Comparison of ENCODE assay signal across 19 cellular contexts in the genomic region with DNA sequence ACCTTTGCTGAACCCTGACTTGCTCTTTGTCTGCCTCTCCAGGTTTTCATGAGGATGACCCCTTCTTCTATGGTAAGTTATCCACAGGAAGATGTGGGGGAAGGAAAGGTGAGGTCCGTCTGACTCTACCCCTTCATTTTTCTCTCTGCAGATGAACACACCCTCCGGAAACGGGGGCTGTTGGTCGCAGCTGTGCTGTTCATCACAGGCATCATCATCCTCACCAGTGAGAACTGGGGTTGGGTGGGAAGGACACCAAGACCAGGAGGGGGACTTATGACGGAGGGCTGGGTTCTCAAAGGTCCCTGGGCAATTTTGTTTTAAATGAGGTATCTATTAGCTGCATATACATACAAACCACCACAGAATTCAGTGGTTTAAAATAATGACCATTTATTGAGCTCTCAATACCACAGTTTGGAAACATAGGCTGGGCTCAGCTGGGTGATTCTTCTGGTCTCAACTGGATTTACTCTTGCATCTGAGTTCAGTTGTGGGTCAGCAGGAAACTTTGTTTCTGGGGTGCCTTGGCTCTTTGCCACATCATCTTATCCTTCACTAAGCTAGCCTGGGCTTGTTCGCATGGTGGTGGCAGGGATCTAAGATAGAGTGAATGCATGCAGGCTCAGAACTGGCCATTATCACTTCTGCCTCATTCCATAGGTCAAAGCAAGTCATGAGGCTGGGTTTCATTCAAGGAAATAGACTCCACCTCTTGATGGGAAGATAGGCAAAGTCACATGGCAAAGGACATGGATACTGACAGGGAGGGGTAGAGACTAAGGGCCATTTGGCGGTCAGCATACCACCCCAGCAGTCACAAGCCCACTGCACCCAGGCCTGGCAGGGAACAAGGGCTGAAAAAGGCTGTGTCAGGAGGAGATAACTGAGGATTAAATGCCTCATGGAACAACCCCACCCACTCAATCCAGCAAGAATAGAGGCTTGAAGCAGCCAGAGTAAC. TPM values are rescaled to one million over a fixed set of nuclear protein-coding genes. Genes with fewer than 3 reads are reported as not detected.
A peak's percentile ranks its signal among the peaks of the same experiment; 100 is the strongest.
DNase-seq lines count a peak whose midpoint lies in the region; ATAC-seq, FAIRE-seq and TF ChIP-seq lines count a peak whose summit lies in the region.
"Had no signal": no experiment of that assay in that cellular context is flagged by ENCODE, and none has a peak within 500 bp of the region (broad histone marks: within the 10 kb centered on the region; RNA-seq: fewer than 3 reads in every experiment).

No MANE protein-coding gene starts in this region.

- H3K4me1 Mint-ChIP-seq in activated CD4-positive, alpha-beta T cell treated with anti-CD3 and anti-CD28 coated beads for 36 hours: peaks cover 43% of the 10 kb centered on the region

- no peak overlapping the region for H3K4me3 Mint-ChIP-seq in activated CD4-positive, alpha-beta T cell treated with anti-CD3 and anti-CD28 coated beads for 36 hours

- H3K4me3 ChIP-seq in breast epithelium: no peak overlapping the region
- H3K4me3 ChIP-seq: upper lobe of left lung had no signal

- no peaks in the 10 kb centered on the region for H3K27me3 ChIP-seq in breast epithelium
- H3K27me3 ChIP-seq: foreskin keratinocyte, upper lobe of left lung had no signal

- intact Hi-C loops in activated CD4-positive, alpha-beta T cell treated with anti-CD3 and anti-CD28 coated beads for 36 hours (cut with DNase I, micrococcal nuclease): no loop called here
- intact Hi-C loops in breast epithelium (cut with DNase I; ENCODE audit: low total_unique reads) (no loop called here), posterior vena cava (cut with DNase I) (no loop called here)

- no peaks in the 10 kb centered on the region for H3K27me3 Mint-ChIP-seq in activated CD4-positive, alpha-beta T cell treated with anti-CD3 and anti-CD28 coated beads for 36 hours

- no peak for FAIRE-seq in urothelium cell line (lab: Jason Lieb, UNC)
- FAIRE-seq: colon, HTR-8/SVneo, kidney had no signal

- CTCF ChIA-PET in activated CD4-positive, alpha-beta T cell treated with anti-CD3 and anti-CD28 coated beads for 36 hours (lab: Charles Lee): interaction anchor here (0.7 kb wide), 1 partner anchor 236 kb away, joined by 3 read pairs; no protein-coding TSS in a partner anchor

- H3K9me3 Mint-ChIP-seq in activated CD4-positive, alpha-beta T cell treated with anti-CD3 and anti-CD28 coated beads for 36 hours (ENCODE audit: low read depth): peaks cover 38% of the 10 kb centered on the region

- TF ChIP-seq CTCF in breast epithelium (IDR thresholded peaks at IDR 0.05): no peak

- no peak for DNase-seq in activated CD4-positive, alpha-beta T cell treated with anti-CD3 and anti-CD28 coated beads for 36 hours
- DNase-seq in activated CD4-positive, alpha-beta T cell treated with anti-CD3 and anti-CD28 coated beads, Interleukin-2, amount 50 U/mL, for 1 hour: no peak
- DNase-seq in OCI-M2 (lab: John Stamatoyannopoulos, UW; ENCODE audit: unreplicated experiment) (peak; percentile 89), breast epithelium (ENCODE audit: low spot score in 2 of 2) (no peak), posterior vena cava (ENCODE audit: low spot score) (peak; percentile 48), DMS153 (lab: John Stamatoyannopoulos, UW) (no peak), T1000 (lab: John Stamatoyannopoulos, UW) (no peak), urothelium cell line (ENCODE audit: low spot score) (no peak)
- DNase-seq: GOT3, kidney, NCI-H1417, NCI-H526 treated with DMSO at 0.1 percent for 48 hours, SIG-M5, upper lobe of left lung had no signal

- H3K27ac ChIP-seq in breast epithelium: peak overlapping the region; percentile 74 to 80
- H3K27ac ChIP-seq: foreskin keratinocyte, VCaP had no signal

- no peaks in the 10 kb centered on the region for H3K36me3 ChIP-seq in breast epithelium

- H3K4me1 ChIP-seq in breast epithelium: no peaks in the 10 kb centered on the region

- TF ChIP-seq POLR2A in breast epithelium (IDR thresholded peaks at IDR 0.05): no peak

- peaks cover 20 to 24% of the 10 kb centered on the region in 2 donors for H3K9me3 ChIP-seq in breast epithelium

- POLR2A ChIA-PET in activated CD4-positive, alpha-beta T cell treated with anti-CD3 and anti-CD28 coated beads for 36 hours (lab: Charles Lee): no interaction called here

- ATAC-seq in activated CD4-positive, alpha-beta T cell treated with anti-CD3 and anti-CD28 coated beads for 36 hours: no peak
- ATAC-seq: foreskin keratinocyte had no signal

- H3K27ac Mint-ChIP-seq in activated CD4-positive, alpha-beta T cell treated with anti-CD3 and anti-CD28 coated beads for 36 hours: peak overlapping the region; percentile 72

- H3K36me3 Mint-ChIP-seq in activated CD4-positive, alpha-beta T cell treated with anti-CD3 and anti-CD28 coated beads for 36 hours (ENCODE audit: low read depth): peaks cover 87% of the 10 kb centered on the region

RNA-seq across cellular contexts. Expression of a gene that starts 11.8 kb away (rescaled TPM):
- 100 to 1,000 TPM; 261 to 358 TPM for total RNA-seq in activated CD4-positive, alpha-beta T cell treated with anti-CD3 and anti-CD28 coated beads for 36 hours
- total RNA-seq in breast epithelium: 10 to 100 TPM; 52.4 to 56.7 (median 56.2) TPM
- total RNA-seq in posterior vena cava: 10 to 100 TPM; 67.9 to 89.3 TPM

RNA-seq across cellular contexts. Expression of a gene that starts 23.3 kb away (rescaled TPM):
- total RNA-seq in activated CD4-positive, alpha-beta T cell treated with anti-CD3 and anti-CD28 coated beads for 36 hours: under 1 TPM; 0.41 to 0.46 TPM
- not detected for total RNA-seq in breast epithelium
- under 1 TPM in 1 of 2 donors, not detected in 1; 0.43 TPM for total RNA-seq in posterior vena cava
- total RNA-seq: A172 had no signal

RNA-seq across cellular contexts. Expression of a gene that starts 27.8 kb away (rescaled TPM):
- total RNA-seq in activated CD4-positive, alpha-beta T cell treated with anti-CD3 and anti-CD28 coated beads for 36 hours: 1 to 10 TPM; 1.9 to 2.4 TPM
- total RNA-seq in breast epithelium: 10 to 100 TPM; 15.5 to 75.5 (median 34.7) TPM
- total RNA-seq in posterior vena cava: 100 to 1,000 TPM; 157 to 183 TPM
- total RNA-seq: A172 had no signal

RNA-seq across cellular contexts. Expression of a gene that starts 31.5 kb away (rescaled TPM):
- under 1 TPM; 0.66 to 0.67 TPM for total RNA-seq in activated CD4-positive, alpha-beta T cell treated with anti-CD3 and anti-CD28 coated beads for 36 hours
- 10 to 100 TPM in 1 of 3 donors, 1 to 10 TPM in 2; 4.3 to 37.8 (median 5.3) TPM for total RNA-seq in breast epithelium
- total RNA-seq in posterior vena cava: 1 to 10 TPM; 9.1 to 10.0 TPM
- total RNA-seq: A172, foreskin keratinocyte had no signal

RNA-seq across cellular contexts. Expression of a gene that starts 50.8 kb away (rescaled TPM):
- total RNA-seq in activated CD4-positive, alpha-beta T cell treated with anti-CD3 and anti-CD28 coated beads for 36 hours: not detected
- total RNA-seq in breast epithelium (100 to 1,000 TPM in 2 of 3 donors, not detected in 1; 135 to 318 TPM), posterior vena cava (not detected)

Comparison
In these comparisons a context has a peak if more than half of its experiments do, and no peak if none do; other contexts are left out.
1. DNase-seq: peak in OCI-M2 (single experiment) and posterior vena cava (single experiment); none in activated CD4-positive, alpha-beta T cell treated with anti-CD3 and anti-CD28 coated beads for 36 hours (single experiment), activated CD4-positive, alpha-beta T cell treated with anti-CD3 and anti-CD28 coated beads, Interleukin-2, amount 50 U/mL, for 1 hour (single experiment), breast epithelium (0 of 2), DMS153 (single experiment), T1000 (single experiment) and urothelium cell line (single experiment).
2. RNA of a gene that starts 27.8 kb away (total RNA-seq): 157 to 183 TPM in posterior vena cava and 15.5 to 75.5 TPM in breast epithelium; 1.9 to 2.4 TPM in activated CD4-positive, alpha-beta T cell treated with anti-CD3 and anti-CD28 coated beads for 36 hours; every median in the first group is over 4 times any median in the second.